In genomic region chr7:157277568-157277967, GRCh38 we compare ENCODE assay signal across 1 cellular context.
A peak's percentile ranks its signal among the peaks of the same experiment; 100 is the strongest.
TF ChIP-seq lines count a peak whose summit lies in the region.

No MANE protein-coding gene starts in this region.

TF ChIP-seq in SK-N-SH, 30 proteins besides CTCF, POLR2A, EP300 and RAD21:
- peak; percentile 77; the same call in 1 of the 2 replicates for TF ChIP-seq FOXJ3 (CRISPR knock-in tag; IDR thresholded peaks at IDR 0.05)
TF ChIP-seq in SK-N-SH: peak in this region for 1; not testable (repeated sequence) for 29.
